Comparison of ENCODE assay signal across 27 cellular contexts in genomic region chr2:122539311-122539710, GRCh38.
"Had no signal": no experiment of that assay in that cellular context is flagged by ENCODE, and none has a peak within 500 bp of the region (broad histone marks: within the 10 kb centered on the region; RNA-seq: fewer than 3 reads in every experiment).

No MANE protein-coding gene starts in this region.

- DNase-seq: activated CD4-positive, alpha-beta memory T cell treated with anti-CD3 and anti-CD28 coated beads for 36 hours; activated CD4-positive, alpha-beta T cell treated with anti-CD3 and anti-CD28 coated beads for 36 hours; activated CD4-positive, alpha-beta T cell treated with anti-CD3 and anti-CD28 coated beads, Interleukin-2, amount 10 ng/mL, durations not matched to agents 24 days and 14 days; activated CD4-positive, CD25-positive, alpha-beta regulatory T cell; activated CD4-positive, CD25-positive, alpha-beta regulatory T cell treated with anti-CD3 and anti-CD28 coated beads, Interleukin-2, amount 50 U/mL, for 72 hours; activated CD8-positive, alpha-beta memory T cell treated with anti-CD3 and anti-CD28 coated beads, Interleukin-2, amount 10 ng/mL, durations not matched to agents 7 days and 5 days; activated CD8-positive, alpha-beta memory T cell treated with anti-CD3 and anti-CD28 coated beads, Interleukin-2, amount 50 U/mL, for 4 hours; activated CD8-positive, alpha-beta T cell treated with anti-CD3 and anti-CD28 coated beads, Interleukin-2, amount 10 ng/mL, durations not matched to agents 7 days and 5 days; activated effector memory CD4-positive, alpha-beta T cell treated with anti-CD3 and anti-CD28 coated beads, Interleukin-2, amount 50 U/mL, for 16 hours; activated naive CD4-positive, alpha-beta T cell; activated naive CD4-positive, alpha-beta T cell treated with anti-CD3 and anti-CD28 coated beads, Interleukin-2, amount 10 ng/mL, durations not matched to agents 7 days and 5 days; activated naive CD8-positive, alpha-beta T cell treated with anti-CD3 and anti-CD28 coated beads, Interleukin-2, amount 10 ng/mL, durations not matched to agents 7 days and 5 days; activated T-cell treated with anti-CD3 and anti-CD28 coated beads, Interleukin-2, amount 50 U/mL, for 1 hour; activated T-cell treated with anti-CD3 and anti-CD28 coated beads, Interleukin-2, amount 50 U/mL, for 48 hours; amniotic stem cell; aorta; body of pancreas; caudate nucleus; cortex of kidney; effector CD8-positive, alpha-beta T cell; esophagus squamous epithelium; head of caudate nucleus; T-helper 1 cell; T-helper 17 cell; T1000 had no signal

- H3K27me3 ChIP-seq: body of pancreas, esophagus squamous epithelium had no signal

- H3K4me3 ChIP-seq: body of pancreas, esophagus squamous epithelium had no signal

- H3K4me1 ChIP-seq: body of pancreas, esophagus squamous epithelium had no signal

- H3K9me3 ChIP-seq: body of pancreas, esophagus squamous epithelium had no signal

- H3K27ac ChIP-seq: body of pancreas, epithelial cell of prostate, esophagus squamous epithelium had no signal

- H3K36me3 ChIP-seq: esophagus squamous epithelium had no signal

- ATAC-seq: activated CD4-positive, alpha-beta T cell treated with anti-CD3 and anti-CD28 coated beads for 36 hours; activated CD8-positive, alpha-beta memory T cell treated with anti-CD3 and anti-CD28 coated beads, Interleukin-2, amount 10 ng/mL, durations not matched to agents 7 days and 5 days; activated CD8-positive, alpha-beta T cell treated with anti-CD3 and anti-CD28 coated beads, Interleukin-2, amount 10 ng/mL, durations not matched to agents 7 days and 5 days; activated naive CD4-positive, alpha-beta T cell treated with anti-CD3 and anti-CD28 coated beads, Interleukin-2, amount 50 U/mL, for 72 hours; body of pancreas; T-helper 17 cell had no signal
